9 cellular contexts compared by ENCODE assay signal in the genomic region with DNA sequence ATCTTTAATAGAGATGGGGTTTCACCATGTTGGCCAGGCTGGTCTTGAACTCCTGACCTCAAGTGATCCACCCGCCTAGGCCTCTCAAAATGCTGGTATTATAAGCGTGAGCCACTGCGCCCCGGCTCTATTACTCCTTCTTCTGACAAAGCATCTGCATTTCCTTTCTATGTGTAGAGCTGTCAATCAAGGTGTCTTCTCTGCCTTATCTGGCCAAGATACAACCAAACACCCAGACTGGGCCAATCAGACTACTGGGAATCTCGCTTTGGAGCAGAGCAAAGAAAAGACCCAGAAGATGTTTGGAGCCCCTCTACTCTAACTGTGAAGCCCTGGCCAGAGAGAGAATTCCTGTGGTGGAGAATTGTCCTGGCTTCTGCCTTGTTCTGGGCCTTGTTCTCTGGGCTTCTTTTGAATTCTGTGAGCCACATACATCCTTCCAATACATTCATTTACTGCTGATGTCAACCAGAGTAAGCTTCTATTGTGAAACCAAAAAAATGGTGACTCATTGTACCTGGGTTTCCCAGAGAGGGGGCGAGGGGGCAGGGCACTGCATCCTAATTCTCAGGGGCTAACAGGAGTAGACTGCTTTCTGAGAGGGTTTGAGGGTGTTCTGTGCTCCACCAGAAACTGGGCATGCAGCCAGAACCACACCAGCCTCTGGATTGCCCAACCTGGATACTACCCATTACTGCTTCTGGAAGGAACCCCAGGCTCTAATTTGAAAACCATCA. TPM values are rescaled to one million over a fixed set of nuclear protein-coding genes. Genes with fewer than 3 reads are reported as not detected.
DNase-seq lines count a peak whose midpoint lies in the region; TF ChIP-seq lines count a peak whose summit lies in the region.
"Had no signal": no experiment of that assay in that cellular context is flagged by ENCODE, and none has a peak within 500 bp of the region (broad histone marks: within the 10 kb centered on the region; RNA-seq: fewer than 3 reads in every experiment).

No MANE protein-coding gene starts in this region.

- H3K9me3 ChIP-seq in fibroblast of lung (ENCODE audit: control insufficient read depth, insufficient read depth, low read depth, low read length), result no peaks in the 10 kb centered on the region
- H3K9me3 ChIP-seq in thyroid gland, result no peaks in the 10 kb centered on the region
- no peaks in the 10 kb centered on the region for H3K9me3 ChIP-seq in smooth muscle cell (replicated peaks; ENCODE audit: low read depth)

- intact Hi-C loops in thyroid gland (cut with DNase I), result loop anchor here (5.0 to 10.0 kb wide), 3 partner anchors 45 to 252 kb away; no protein-coding TSS in a partner anchor

- H3K27me3 ChIP-seq in fibroblast of lung (ENCODE audit: control insufficient read depth, insufficient read depth, low read length), result peaks cover 5% of the 10 kb centered on the region
- no peaks in the 10 kb centered on the region for H3K27me3 ChIP-seq in thyroid gland
- H3K27me3 ChIP-seq in smooth muscle cell (ENCODE audit: low read depth), result no peaks in the 10 kb centered on the region

- H3K4me3 ChIP-seq in fibroblast of lung (replicated peaks in 1 of 4; ENCODE audit: control extremely low read depth in 1 of 4, insufficient read depth in 1 of 4, low read depth in 3 of 4, low read length in 4 of 4), result no peak overlapping the region
- no peak overlapping the region for H3K4me3 ChIP-seq in thyroid gland (replicated peaks in 1 of 3)
- H3K4me3 ChIP-seq in smooth muscle cell, result no peak overlapping the region

- H4K20me1 ChIP-seq in fibroblast of lung (ENCODE audit: control insufficient read depth, extremely low read depth, insufficient read depth, low read length) (no peaks in the 10 kb centered on the region), smooth muscle cell (ENCODE audit: low read depth) (no peaks in the 10 kb centered on the region)

- H3K4me2 ChIP-seq in fibroblast of lung (ENCODE audit: extremely low read depth, insufficient read depth, low read length) (no peak overlapping the region), smooth muscle cell (no peak overlapping the region)

- DNase-seq in activated T-cell treated with anti-CD3 and anti-CD28 coated beads for 24 hours (ENCODE audit: low read depth), result peak; percentile 67
- DNase-seq in activated T-cell treated with anti-CD3 and anti-CD28 coated beads, Interleukin-2, amount 50 U/mL, for 1 hour, result no peak
- DNase-seq in fibroblast of lung (ENCODE audit: low read depth in 2 of 2), result peak; percentile 18 to 81
- DNase-seq in thyroid gland, result peak; percentile 72
- DNase-seq in smooth muscle cell (lab: John Stamatoyannopoulos, UW; ENCODE audit: unreplicated experiment), result no peak
- no peak for DNase-seq in NCI-H2171 treated with DMSO at 0.1 percent for 48 hours (lab: John Stamatoyannopoulos, UW)
- DNase-seq in NCI-H510A (lab: John Stamatoyannopoulos, UW), result no peak
- DNase-seq: DND-41 had no signal

- H3K27ac Mint-ChIP-seq in T-helper 1 cell treated with Interleukin-12 subunit alpha and Interleukin-12 subunit beta and Interleukin-4 antibody, amounts not matched to agents 30 μg/mL and 1 μg/mL, for 36 hours, result peak overlapping the region; percentile 88

- no peak overlapping the region for H3K9ac ChIP-seq in fibroblast of lung (ENCODE audit: insufficient read depth, low read length)
- no peak overlapping the region for H3K9ac ChIP-seq in smooth muscle cell (ENCODE audit: low read depth)

- no peak for TF ChIP-seq CTCF in fibroblast of lung (conservative IDR thresholded peaks at IDR 0.05 in 1 of 2, IDR thresholded peaks at IDR 0.05 in 1 of 2; ENCODE audit: low read depth in 1 of 2, low read length in 2 of 2)
- no peak for TF ChIP-seq CTCF in thyroid gland (IDR thresholded peaks at IDR 0.05)
- no peak for TF ChIP-seq CTCF in smooth muscle cell (IDR thresholded peaks at IDR 0.05; ENCODE audit: borderline replicate concordance, insufficient read depth, poor library complexity, severe bottlenecking)

- H3K36me3 ChIP-seq in fibroblast of lung (ENCODE audit: control insufficient read depth, insufficient read depth, low read length), result no peaks in the 10 kb centered on the region
- no peaks in the 10 kb centered on the region for H3K36me3 ChIP-seq in thyroid gland
- H3K36me3 ChIP-seq in smooth muscle cell (ENCODE audit: low read depth), result no peaks in the 10 kb centered on the region

- H3K36me3 Mint-ChIP-seq in T-helper 1 cell treated with Interleukin-12 subunit alpha and Interleukin-12 subunit beta and Interleukin-4 antibody, amounts not matched to agents 30 μg/mL and 1 μg/mL, for 36 hours (ENCODE audit: low read depth), result peaks cover 6% of the 10 kb centered on the region

- H2AFZ ChIP-seq in fibroblast of lung (ENCODE audit: low read length), result no peak overlapping the region
- H2AFZ ChIP-seq in smooth muscle cell (ENCODE audit: low read depth), result no peak overlapping the region

- peak overlapping the region; percentile 48 for H3K4me3 Mint-ChIP-seq in T-helper 1 cell treated with Interleukin-12 subunit alpha and Interleukin-12 subunit beta and Interleukin-4 antibody, amounts not matched to agents 30 μg/mL and 1 μg/mL, for 36 hours

- H3K27me3 Mint-ChIP-seq in T-helper 1 cell treated with Interleukin-12 subunit alpha and Interleukin-12 subunit beta and Interleukin-4 antibody, amounts not matched to agents 30 μg/mL and 1 μg/mL, for 36 hours (ENCODE audit: low read depth), result no peaks in the 10 kb centered on the region

- H3K4me1 ChIP-seq in fibroblast of lung (ENCODE audit: control insufficient read depth, extremely low read depth, insufficient read depth, low read length), result no peaks in the 10 kb centered on the region
- peaks cover 4 to 14% of the 10 kb centered on the region in 2 donors for H3K4me1 ChIP-seq in thyroid gland
- no peaks in the 10 kb centered on the region for H3K4me1 ChIP-seq in smooth muscle cell (ENCODE audit: low read depth)

- peaks cover 9% of the 10 kb centered on the region for H3K9me3 Mint-ChIP-seq in T-helper 1 cell treated with Interleukin-12 subunit alpha and Interleukin-12 subunit beta and Interleukin-4 antibody, amounts not matched to agents 30 μg/mL and 1 μg/mL, for 36 hours

- H3K27ac ChIP-seq in fibroblast of lung (ENCODE audit: insufficient read depth, low read length), result no peak overlapping the region
- no peak overlapping the region for H3K27ac ChIP-seq in thyroid gland
- no peak overlapping the region for H3K27ac ChIP-seq in smooth muscle cell (ENCODE audit: low read depth)

- peaks cover 51% of the 10 kb centered on the region for H3K4me1 Mint-ChIP-seq in T-helper 1 cell treated with Interleukin-12 subunit alpha and Interleukin-12 subunit beta and Interleukin-4 antibody, amounts not matched to agents 30 μg/mL and 1 μg/mL, for 36 hours (ENCODE audit: low read depth)

- H3K79me2 ChIP-seq in fibroblast of lung (ENCODE audit: control insufficient read depth, insufficient read depth, low read length), result no peaks in the 10 kb centered on the region
- no peaks in the 10 kb centered on the region for H3K79me2 ChIP-seq in smooth muscle cell (ENCODE audit: low read depth)

- no peak for TF ChIP-seq POLR2A in thyroid gland (IDR thresholded peaks at IDR 0.05)

- H3F3A ChIP-seq in smooth muscle cell (ENCODE audit: low read depth), result no peaks in the 10 kb centered on the region

- WGBS in thyroid gland, 2 donors, result 92 to 95% methylated on average over 6 of the region's 6 CpGs
- WGBS in smooth muscle cell (ENCODE audit: low lambda C conversion rate), result 95% methylated on average over 6 of the region's 6 CpGs

RNA-seq across cellular contexts. Expression of a gene that starts 18.8 kb away (rescaled TPM):
- total RNA-seq in fibroblast of lung (2.1 and 7.3 TPM in 2 replicates), thyroid gland (1 to 10 TPM; 4.3 to 9.1 (median 6.3) TPM), smooth muscle cell (3.9 and 13.3 TPM in 2 replicates)
- polyA plus RNA-seq in fibroblast of lung (4.1 and 7.0 TPM in 2 replicates), smooth muscle cell (3.0 and 3.5 TPM in 2 replicates)
- 2.4 and 4.0 TPM in 2 replicates for polyA plus RNA-seq in fibroblast of lung (2012)
- polyA minus RNA-seq in fibroblast of lung (ENCODE audit: low replicate concordance), result 1.6 and 15.8 TPM in 2 replicates

RNA-seq across cellular contexts. Expression of a gene that starts 37.4 kb away (rescaled TPM):
- total RNA-seq in fibroblast of lung, result 0.50 and 0.51 TPM in 2 replicates
- polyA plus RNA-seq in fibroblast of lung, result 0.21 TPM in 1 of 2 replicates, not detected in the other
- 0.23 TPM in 1 of 2 replicates, not detected in the other for polyA plus RNA-seq in fibroblast of lung (2012)
- polyA minus RNA-seq in fibroblast of lung (ENCODE audit: low replicate concordance), result not detected in 2 replicates
- total RNA-seq in thyroid gland, result 1 to 10 TPM in 3 of 4 donors, not detected in 1; 1.6 to 6.6 (median 4.9) TPM
- total RNA-seq in smooth muscle cell, result not detected in 2 replicates
- not detected in 2 replicates for polyA plus RNA-seq in smooth muscle cell

Comparison
In these comparisons a context has a peak if more than half of its experiments do, and no peak if none do; other contexts are left out.
1. DNase-seq: peak in activated T-cell treated with anti-CD3 and anti-CD28 coated beads for 24 hours (single experiment), fibroblast of lung (2 of 2) and thyroid gland (2 of 2); none in activated T-cell treated with anti-CD3 and anti-CD28 coated beads, Interleukin-2, amount 50 U/mL, for 1 hour (single experiment), smooth muscle cell (single experiment), NCI-H2171 treated with DMSO at 0.1 percent for 48 hours (single experiment) and NCI-H510A (single experiment).